Comparison of ENCODE assay signal across 16 cellular contexts in the genomic region with DNA sequence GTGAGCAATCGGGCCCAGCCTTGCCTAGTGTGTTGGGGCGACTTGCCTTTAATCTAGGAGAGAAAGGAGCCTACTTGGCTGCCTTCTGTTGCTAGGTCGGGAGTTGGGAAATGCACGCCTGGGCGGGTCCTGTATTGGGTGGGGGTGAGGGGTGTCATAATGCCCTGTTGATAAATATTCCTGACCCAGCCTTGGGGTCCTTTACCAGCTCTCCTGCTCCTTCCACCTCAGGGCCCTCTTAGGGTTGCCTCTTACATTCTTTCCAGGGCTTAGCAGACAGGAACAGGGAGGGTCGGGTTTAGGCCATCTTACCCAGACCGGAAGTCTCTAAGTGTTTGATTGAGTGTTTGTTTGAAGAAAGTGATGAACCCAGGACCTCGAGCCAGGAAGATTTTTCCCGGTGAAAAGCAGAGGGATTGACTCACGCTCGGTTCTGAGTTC.
DNase-seq lines count a peak whose midpoint lies in the region; ATAC-seq, FAIRE-seq and TF ChIP-seq lines count a peak whose summit lies in the region.
"Had no signal": no experiment of that assay in that cellular context is flagged by ENCODE, and none has a peak within 500 bp of the region (broad histone marks: within the 10 kb centered on the region; RNA-seq: fewer than 3 reads in every experiment).

No MANE protein-coding gene starts in this region.

- POLR2A ChIA-PET in IMR-90 (lab: Charles Lee; ENCODE audit: unreplicated experiment), result no interaction called here

- H3K14ac ChIP-seq in IMR-90 (replicated peaks; ENCODE audit: low read depth, low read length), result peak overlapping the region; percentile 70
- no peak overlapping the region for H3K14ac ChIP-seq in mesenchymal stem cell (ENCODE audit: low read length in 2 of 2)

- H3K56ac ChIP-seq in IMR-90 (ENCODE audit: extremely low read depth, insufficient read depth, low read length), result 0 out of 2 replicates have a peak overlapping the region, but pooled peaks have one; percentile 24

- H2AFZ ChIP-seq in IMR-90 (replicated peaks; ENCODE audit: low read length, poor library complexity) (peak overlapping the region; percentile 3), mesenchymal stem cell (ENCODE audit: low read depth, low read length) (no peak overlapping the region)

- in situ Hi-C loops in IMR-90 (cut with MboI; ENCODE audit: low sequenced_read_pairs), result no loop called here

- peak overlapping the region; percentile 55 for H3K18ac ChIP-seq in IMR-90 (ENCODE audit: low read depth, low read length)
- peak overlapping the region; percentile 5 to 70 for H3K18ac ChIP-seq in mesenchymal stem cell (ENCODE audit: low read depth in 1 of 2, low read length in 2 of 2)

- H4K8ac ChIP-seq in IMR-90 (ENCODE audit: low read depth in 2 of 2, low read length in 2 of 2) (peak overlapping the region; percentile 81 to 95), mesenchymal stem cell (ENCODE audit: low read length) (peak overlapping the region; percentile 87)

- H3K27ac Mint-ChIP-seq in effector memory CD8-positive, alpha-beta T cell, result no peak overlapping the region
- H3K27ac Mint-ChIP-seq: activated naive CD8-positive, alpha-beta T cell treated with anti-CD3 and anti-CD28 coated beads, Interleukin-2, amount 50 U/mL, for 24 hours had no signal

- H3K9me3 ChIP-seq in IMR-90 (ENCODE audit: control insufficient read depth, insufficient read depth, low read length) (no peaks in the 10 kb centered on the region), mesenchymal stem cell (ENCODE audit: control insufficient read depth, low read length) (no peaks in the 10 kb centered on the region)
- H3K9me3 ChIP-seq: sigmoid colon had no signal

- H3K4ac ChIP-seq in IMR-90 (ENCODE audit: low read depth, low read length) (peak overlapping the region; percentile 88), mesenchymal stem cell (ENCODE audit: low read depth in 1 of 2, low read length in 2 of 2) (no peak overlapping the region)

- no peak for TF ChIP-seq CTCF in IMR-90 (conservative IDR thresholded peaks at IDR 0.05; ENCODE audit: low read depth, low read length)

- peak overlapping the region; percentile 98 for H2AK5ac ChIP-seq in IMR-90 (ENCODE audit: low read depth, low read length)
- H2AK5ac ChIP-seq in mesenchymal stem cell (ENCODE audit: low read length, severe bottlenecking), result peak overlapping the region; percentile 98

- H3K79me1 ChIP-seq in IMR-90 (ENCODE audit: low read depth in 1 of 2, low read length in 2 of 2), result peaks cover 3% of the 10 kb centered on the region in 2 experiments; a peak in 2 of 4 replicates
- H3K79me1 ChIP-seq in mesenchymal stem cell (replicated peaks; ENCODE audit: low read length, poor library complexity, severe bottlenecking), result no peaks in the 10 kb centered on the region

- ATAC-seq in IMR-90 (ENCODE audit: low read depth) (peak; percentile 63), HG03457 (IDR thresholded peaks at IDR 0.05; ENCODE audit: unreplicated experiment) (no peak)
- ATAC-seq in effector memory CD8-positive, alpha-beta T cell (replicated peaks), result no peak
- ATAC-seq: activated naive CD8-positive, alpha-beta T cell treated with anti-CD3 and anti-CD28 coated beads, Interleukin-2, amount 50 U/mL, for 24 hours; activated T-cell treated with anti-CD3 and anti-CD28 coated beads, Interleukin-2, amount 50 U/mL, for 4 hours had no signal

- H2BK5ac ChIP-seq in IMR-90 (ENCODE audit: low read depth, low read length, poor library complexity, severe bottlenecking) (peak overlapping the region; percentile 82), mesenchymal stem cell (ENCODE audit: low read depth, low read length, poor library complexity, severe bottlenecking) (no peak overlapping the region)

- no peaks in the 10 kb centered on the region for H3K36me3 Mint-ChIP-seq in effector memory CD8-positive, alpha-beta T cell (ENCODE audit: insufficient read depth)

- no peak for TF ChIP-seq RAD21 in IMR-90 (IDR thresholded peaks at IDR 0.05; ENCODE audit: low read length)

- no peak overlapping the region for H3K9ac ChIP-seq in IMR-90 (ENCODE audit: low read depth, low read length)
- H3K9ac ChIP-seq in mesenchymal stem cell (ENCODE audit: low read length), result no peak overlapping the region

- dilution Hi-C loops in IMR-90 (cut with HindIII; ENCODE audit: low sequenced_read_pairs, unreplicated experiment), result no loop called here

- H4K91ac ChIP-seq in IMR-90 (ENCODE audit: insufficient read depth, low read depth, low read length) (peak overlapping the region; percentile 87), mesenchymal stem cell (ENCODE audit: low read length) (no peak overlapping the region)

- no peak for FAIRE-seq in GM19239 (lab: Jason Lieb, UNC)

- peaks cover 17% of the 10 kb centered on the region for H3K9me1 ChIP-seq in IMR-90 (ENCODE audit: insufficient read depth, low read length)

- H3K4me1 ChIP-seq in IMR-90 (ENCODE audit: control insufficient read depth, insufficient read depth, low read length) (peaks cover 29% of the 10 kb centered on the region), mesenchymal stem cell (ENCODE audit: control insufficient read depth, insufficient read depth, low read depth, low read length) (peaks cover 37% of the 10 kb centered on the region)

- no peaks in the 10 kb centered on the region for H3K9me3 Mint-ChIP-seq in effector memory CD8-positive, alpha-beta T cell
- H3K9me3 Mint-ChIP-seq: activated naive CD8-positive, alpha-beta T cell treated with anti-CD3 and anti-CD28 coated beads, Interleukin-2, amount 50 U/mL, for 24 hours; activated T-cell treated with anti-CD3 and anti-CD28 coated beads, Interleukin-2, amount 50 U/mL, for 4 hours; central memory CD8-positive, alpha-beta T cell had no signal

- peak overlapping the region; percentile 86 for H2BK20ac ChIP-seq in IMR-90 (ENCODE audit: low read depth, low read length)

- H2BK120ac ChIP-seq in IMR-90 (ENCODE audit: low read depth, low read length) (peak overlapping the region; percentile 96), mesenchymal stem cell (ENCODE audit: low read depth, low read length) (peak overlapping the region; percentile 22)

- BruUV-seq in IMR-90 (replicated peaks; lab: Mats Ljungman, UMichigan), result no TSS peak

- H3K23ac ChIP-seq in IMR-90 (ENCODE audit: low read depth, low read length) (peak overlapping the region; percentile 1; the same call in 1 of the 2 replicates), mesenchymal stem cell (ENCODE audit: low read length in 2 of 2) (no peak overlapping the region)

- H3K4me2 ChIP-seq in IMR-90 (ENCODE audit: low read depth, low read length) (no peak overlapping the region), mesenchymal stem cell (ENCODE audit: low read length, poor library complexity, severe bottlenecking) (no peak overlapping the region)

- no peaks in the 10 kb centered on the region for H3K27me3 ChIP-seq in IMR-90 (ENCODE audit: control insufficient read depth, insufficient read depth, low read length)
- H3K27me3 ChIP-seq in mesenchymal stem cell (ENCODE audit: control insufficient read depth in 1 of 2, insufficient read depth in 1 of 2, low read length in 2 of 2), result peaks cover 0 to 16% of the 10 kb centered on the region in 2 experiments
- H3K27me3 ChIP-seq: sigmoid colon had no signal

- no peak for TF ChIP-seq POLR2A in IMR-90 (IDR thresholded peaks at IDR 0.05; ENCODE audit: low read depth, low read length)

- H4K5ac ChIP-seq in IMR-90 (ENCODE audit: low read depth, low read length), result peak overlapping the region; percentile 50

- H3K4me3 Mint-ChIP-seq in effector memory CD8-positive, alpha-beta T cell, result no peak overlapping the region
- H3K4me3 Mint-ChIP-seq: activated naive CD8-positive, alpha-beta T cell treated with anti-CD3 and anti-CD28 coated beads, Interleukin-2, amount 50 U/mL, for 24 hours; activated T-cell treated with anti-CD3 and anti-CD28 coated beads, Interleukin-2, amount 50 U/mL, for 4 hours; central memory CD8-positive, alpha-beta T cell had no signal

- no peaks in the 10 kb centered on the region for H4K20me1 ChIP-seq in IMR-90 (ENCODE audit: insufficient read depth, low read length)

- WGBS in IMR-90 (ENCODE audit: extremely low coverage in 2 of 2, insufficient read length in 1 of 2), 2 experiments, result 0% methylated on average over 3 of the region's 11 CpGs; no CpG with 5 or more reads in 1 of the 2 experiments
- WGBS in mesenchymal stem cell, result 7% methylated on average over 8 of the region's 11 CpGs

- peak overlapping the region; percentile 48 for H3K27ac ChIP-seq in IMR-90 (ENCODE audit: insufficient read depth, low read length)
- H3K27ac ChIP-seq in mesenchymal stem cell (ENCODE audit: low read length, poor library complexity, severe bottlenecking), result no peak overlapping the region
- H3K27ac ChIP-seq: sigmoid colon had no signal

- intact Hi-C loops in IMR-90 (cut with micrococcal nuclease), result loop anchor here (1.0 to 2.0 kb wide), 2 partner anchors 33 to 72 kb away; no protein-coding TSS in a partner anchor

- H2BK15ac ChIP-seq in IMR-90 (ENCODE audit: low read depth, low read length), result peak overlapping the region; percentile 82; the same call in 2 of the 3 replicates
- H2BK15ac ChIP-seq in mesenchymal stem cell (ENCODE audit: low read depth, poor library complexity, severe bottlenecking), result peak overlapping the region; percentile 4

- peak; percentile 64 for DNase-seq in D341Med (ENCODE audit: low spot score)
- DNase-seq in IMR-90, result peak; percentile 81
- peak; percentile 44 for DNase-seq in dermis blood vessel endothelial cell
- DNase-seq in mesenchymal stem cell, result peak; percentile 94
- DNase-seq in GDM1 (lab: John Stamatoyannopoulos, UW), result no peak
- no peak for DNase-seq in GM19239 (ENCODE audit: insufficient read length, low spot score)
- DNase-seq in effector memory CD8-positive, alpha-beta T cell, result no peak
- DNase-seq: activated CD4-positive, alpha-beta T cell treated with anti-CD3 and anti-CD28 coated beads, Interleukin-2, amount 50 U/mL, for 4 hours; activated naive CD8-positive, alpha-beta T cell treated with anti-CD3 and anti-CD28 coated beads, Interleukin-2, amount 50 U/mL, for 24 hours; activated T-cell treated with anti-CD3 and anti-CD28 coated beads, Interleukin-2, amount 50 U/mL, for 4 hours; C1 segment of cervical spinal cord; NCI-H446 treated with DMSO at 0.1 percent for 48 hours; sigmoid colon; stimulated activated CD4-positive, alpha-beta T cell treated with anti-CD3 and anti-CD28 coated beads, Interleukin-2, amount 100 ng/mL, for 48 hours had no signal

- no peak overlapping the region for H2AK9ac ChIP-seq in IMR-90 (replicated peaks; ENCODE audit: low read depth, low read length, poor library complexity)

- no peaks in the 10 kb centered on the region for H3K4me1 Mint-ChIP-seq in effector memory CD8-positive, alpha-beta T cell (ENCODE audit: low read depth in 2 of 2)
- H3K4me1 Mint-ChIP-seq: activated naive CD8-positive, alpha-beta T cell treated with anti-CD3 and anti-CD28 coated beads, Interleukin-2, amount 50 U/mL, for 24 hours; central memory CD8-positive, alpha-beta T cell had no signal

- H3K36me3 ChIP-seq in IMR-90 (ENCODE audit: control insufficient read depth, insufficient read depth, low read length) (no peaks in the 10 kb centered on the region), mesenchymal stem cell (ENCODE audit: control insufficient read depth in 1 of 2, insufficient read depth in 2 of 2, low read depth in 1 of 2, low read length in 2 of 2) (no peaks in the 10 kb centered on the region)
- H3K36me3 ChIP-seq: sigmoid colon had no signal

- H3K4me3 ChIP-seq in IMR-90 (ENCODE audit: insufficient read depth, low read depth, low read length) (no peak overlapping the region), mesenchymal stem cell (ENCODE audit: insufficient read depth in 1 of 2, low read depth in 1 of 2, low read length in 2 of 2) (no peak overlapping the region)
- H3K4me3 ChIP-seq: sigmoid colon had no signal

- CTCF ChIA-PET in IMR-90 (lab: Yijun Ruan, JAX), result interaction anchor here (0.6 kb wide), 1 partner anchor 242 kb away, joined by 3 read pairs; no protein-coding TSS in a partner anchor

- H3K27me3 Mint-ChIP-seq in effector memory CD8-positive, alpha-beta T cell, result peaks cover 30 to 64% of the 10 kb centered on the region in 2 donors

- H2BK12ac ChIP-seq in mesenchymal stem cell (ENCODE audit: low read length in 2 of 2), result no peak overlapping the region

Comparison
In these comparisons a context has a peak if more than half of its experiments do, and no peak if none do; other contexts are left out.
1. DNase-seq: peak in D341Med (single experiment), IMR-90 (single experiment), dermis blood vessel endothelial cell (single experiment) and mesenchymal stem cell (single experiment); none in GDM1 (single experiment), GM19239 (single experiment) and effector memory CD8-positive, alpha-beta T cell (0 of 3).